25 cellular contexts compared by ENCODE assay signal in the genomic region with DNA sequence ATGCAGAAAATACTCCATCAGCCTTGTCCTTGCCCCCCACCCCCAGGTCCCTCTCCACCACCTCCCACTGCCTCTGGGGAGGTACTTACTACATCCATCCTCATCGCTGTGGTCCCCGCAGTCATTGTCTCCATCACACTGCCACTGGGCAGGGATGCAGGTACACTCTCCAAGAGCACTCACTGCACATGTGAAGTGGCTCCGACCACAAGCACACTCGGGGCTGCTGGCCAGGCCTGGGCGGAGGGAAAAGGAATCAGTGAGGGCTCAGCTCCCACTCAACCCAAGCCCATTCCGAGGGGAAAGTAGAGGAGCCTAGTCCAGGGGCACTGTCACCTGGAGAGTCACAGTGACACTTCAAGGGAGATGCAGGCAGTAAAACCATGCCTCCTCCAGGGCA. TPM values are rescaled to one million over a fixed set of nuclear protein-coding genes. Genes with fewer than 3 reads are reported as not detected.
"Had no signal": no experiment of that assay in that cellular context is flagged by ENCODE, and none has a peak within 500 bp of the region (broad histone marks: within the 10 kb centered on the region; RNA-seq: fewer than 3 reads in every experiment).

No MANE protein-coding gene starts in this region.

- H3K27me3 ChIP-seq: adrenal gland, breast epithelium, gastroesophageal sphincter, heart left ventricle, spleen had no signal

- H3K36me3 Mint-ChIP-seq: activated naive CD8-positive, alpha-beta T cell had no signal

- H3K4me3 ChIP-seq: adrenal gland, breast epithelium, coronary artery, gastroesophageal sphincter, heart left ventricle, lower lobe of right lung, mucosa of descending colon, spleen had no signal

- ATAC-seq: activated T-helper 17 cell treated with anti-CD3 and anti-CD28 coated beads, Interleukin-2, amount 50 U/mL, for 72 hours; gastroesophageal sphincter; left colon; mucosa of descending colon had no signal

- H3K4me1 ChIP-seq: breast epithelium, lower lobe of right lung had no signal

- H3K9me3 Mint-ChIP-seq: activated T-cell treated with anti-CD3 and anti-CD28 coated beads, Interleukin-2, amount 50 U/mL, for 24 hours; activated T-helper 17 cell treated with anti-CD3 and anti-CD28 coated beads, Interleukin-2, amount 50 U/mL, for 72 hours; neural crest cell had no signal

- H3K27me3 Mint-ChIP-seq: activated naive CD8-positive, alpha-beta T cell; progenitor cell of endocrine pancreas had no signal

- H3K27ac Mint-ChIP-seq: activated naive CD8-positive, alpha-beta T cell; activated T-cell treated with anti-CD3 and anti-CD28 coated beads, Interleukin-2, amount 50 U/mL, for 24 hours; activated T-helper 17 cell treated with anti-CD3 and anti-CD28 coated beads, Interleukin-2, amount 50 U/mL, for 72 hours; endodermal cell; progenitor cell of endocrine pancreas had no signal

- DNase-seq: activated CD4-positive, alpha-beta T cell treated with anti-CD3 and anti-CD28 coated beads, Interleukin-2, amount 50 U/mL, for 4 hours; activated CD8-positive, alpha-beta memory T cell treated with anti-CD3 and anti-CD28 coated beads for 24 hours; activated CD8-positive, alpha-beta memory T cell treated with anti-CD3 and anti-CD28 coated beads, Interleukin-2, amount 50 U/mL, for 4 hours; activated T-cell treated with anti-CD3 and anti-CD28 coated beads, Interleukin-2, amount 50 U/mL, for 24 hours; adrenal gland; heart left ventricle; islet precursor cell; lower lobe of right lung; mesendoderm; mucosa of descending colon; spleen; stimulated activated CD4-positive, alpha-beta T cell treated with anti-CD3 and anti-CD28 coated beads, Interleukin-4, amount 100 ng/mL, for 1 hour; stimulated activated naive CD4-positive, alpha-beta T cell; T-helper 9 cell had no signal

- H3K9me3 ChIP-seq: adrenal gland, breast epithelium, gastroesophageal sphincter, heart left ventricle, lower lobe of right lung, mucosa of descending colon, spleen had no signal

- H3K36me3 ChIP-seq: adrenal gland, breast epithelium, lower lobe of right lung, spleen had no signal

- H3K4me3 Mint-ChIP-seq: activated naive CD8-positive, alpha-beta T cell; activated T-cell treated with anti-CD3 and anti-CD28 coated beads, Interleukin-2, amount 50 U/mL, for 24 hours; activated T-helper 17 cell treated with anti-CD3 and anti-CD28 coated beads, Interleukin-2, amount 50 U/mL, for 72 hours; endodermal cell; neural crest cell had no signal

- H3K27ac ChIP-seq: adrenal gland, breast epithelium, coronary artery, epithelial cell of prostate, gastroesophageal sphincter, lower lobe of right lung had no signal

- H3K4me1 Mint-ChIP-seq: activated T-helper 17 cell treated with anti-CD3 and anti-CD28 coated beads, Interleukin-2, amount 50 U/mL, for 72 hours had no signal

RNA-seq across cellular contexts. Expression of gene LRP4, which starts 15.7 kb away (rescaled TPM):
- total RNA-seq: T-helper 1 cell treated with Interleukin-12 subunit alpha and Interleukin-12 subunit beta and Interleukin-4 antibody, amounts not matched to agents 30 ng/mL and 1 ng/mL, for 36 hours had no signal
